30 cellular contexts compared by ENCODE assay signal in genomic region chr18:30081122-30081521, GRCh38.
A peak's percentile ranks its signal among the peaks of the same experiment; 100 is the strongest.
DNase-seq lines count a peak whose midpoint lies in the region; ATAC-seq, FAIRE-seq and TF ChIP-seq lines count a peak whose summit lies in the region.
"Had no signal": no experiment of that assay in that cellular context is flagged by ENCODE, and none has a peak within 500 bp of the region (broad histone marks: within the 10 kb centered on the region; RNA-seq: fewer than 3 reads in every experiment).

No MANE protein-coding gene starts in this region.

- intact Hi-C loops in GM12878 (cut with micrococcal nuclease; ENCODE audit: unreplicated experiment) = no loop called here

- CTCF ChIA-PET in GM12878 (lab: Yijun Ruan, JAX) = interaction anchor here (1.6 kb wide), 1 partner anchor 200 kb away, joined by 4 read pairs; no protein-coding TSS in a partner anchor

- TF ChIP-seq CTCF in GM12878 (IDR thresholded peaks at IDR 0.05 in 2 of 3, conservative IDR thresholded peaks at IDR 0.05 in 1 of 3; ENCODE audit: control insufficient read depth in 2 of 3, extremely low read depth in 1 of 3, insufficient read depth in 1 of 3, low read depth in 3 of 3, low read length in 3 of 3) = no peak

- TF ChIP-seq POLR2A in GM12878 (IDR thresholded peaks at IDR 0.05; ENCODE audit: low read depth, low read length) = no peak

- RAD21 ChIA-PET in GM12878 (lab: Charles Lee; ENCODE audit: unreplicated experiment) = no interaction called here

- TF ChIP-seq EP300 in Ishikawa (IDR thresholded peaks at IDR 0.05; ENCODE audit: borderline replicate concordance) (no peak), GM12878 (IDR thresholded peaks at IDR 0.05; ENCODE audit: borderline replicate concordance in 1 of 2, control insufficient read depth in 1 of 2, low read depth in 2 of 2, low read length in 2 of 2) (no peak)

- H3K14ac ChIP-seq in mesenchymal stem cell (ENCODE audit: low read length in 2 of 2) = no peak overlapping the region

- H3K79me1 ChIP-seq in mesenchymal stem cell (replicated peaks; ENCODE audit: low read length, poor library complexity, severe bottlenecking) = no peaks in the 10 kb centered on the region

- no peak overlapping the region for H3K27ac ChIP-seq in GM12878 (ENCODE audit: control insufficient read depth, insufficient read depth)
- H3K27ac ChIP-seq in mesenchymal stem cell (ENCODE audit: low read length, poor library complexity, severe bottlenecking) = no peak overlapping the region
- H3K27ac ChIP-seq: BLaER1 treated with 17β-estradiol and CSF1 and Interleukin-3, amounts not matched to agents 10 nM and 100 nM; HL-60; PC-9; SJCRH30 had no signal

- H2BK15ac ChIP-seq in mesenchymal stem cell (ENCODE audit: low read depth, poor library complexity, severe bottlenecking) = no peak overlapping the region

- ATAC-seq in GM12878 (peak; percentile 48; the same call in 2 of the 3 replicates), GM21526 (IDR thresholded peaks at IDR 0.05; ENCODE audit: low FRiP score, unreplicated experiment) (no peak)
- ATAC-seq: Right ventricle myocardium inferior had no signal

- TF ChIP-seq RAD21 in Ishikawa (IDR thresholded peaks at IDR 0.05; ENCODE audit: low read depth) (peak; percentile 35), GM12878 (IDR thresholded peaks at IDR 0.05; ENCODE audit: insufficient read depth, low read depth, low read length) (no peak)

- H3K9me3 ChIP-seq in GM12878 (replicated peaks; ENCODE audit: control insufficient read depth, insufficient read depth, low read length) (no peaks in the 10 kb centered on the region), mesenchymal stem cell (ENCODE audit: control insufficient read depth, low read length) (peaks cover 7% of the 10 kb centered on the region)
- H3K9me3 ChIP-seq: SJCRH30 had no signal

- no peak overlapping the region for H3K23ac ChIP-seq in mesenchymal stem cell (ENCODE audit: low read length in 2 of 2)

- H3K9ac ChIP-seq in GM12878 (ENCODE audit: control insufficient read depth, insufficient read depth, low read length) (no peak overlapping the region), mesenchymal stem cell (ENCODE audit: low read length) (no peak overlapping the region)
- H3K9ac ChIP-seq: BLaER1 treated with 17β-estradiol and CSF1 and Interleukin-3, amounts not matched to agents 10 nM and 100 nM had no signal

- H3K18ac ChIP-seq in mesenchymal stem cell (ENCODE audit: low read depth in 1 of 2, low read length in 2 of 2) = no peak overlapping the region

- no peaks in the 10 kb centered on the region for H3K4me1 ChIP-seq in GM12878 (ENCODE audit: control insufficient read depth, insufficient read depth, low read length)
- H3K4me1 ChIP-seq in mesenchymal stem cell (ENCODE audit: control insufficient read depth, insufficient read depth, low read depth, low read length) = no peaks in the 10 kb centered on the region
- H3K4me1 ChIP-seq: BLaER1 treated with 17β-estradiol and CSF1 and Interleukin-3, amounts not matched to agents 10 nM and 100 nM; SJCRH30 had no signal

- H3K4me3 ChIP-seq in GM12878 (no peak overlapping the region), mesenchymal stem cell (ENCODE audit: insufficient read depth in 1 of 2, low read depth in 1 of 2, low read length in 2 of 2) (no peak overlapping the region)
- H3K4me3 ChIP-seq: BLaER1 treated with 17β-estradiol and CSF1 and Interleukin-3, amounts not matched to agents 10 nM and 100 nM; PC-9; SJCRH30 had no signal

- H3K27me3 ChIP-seq in GM12878 (replicated peaks in 1 of 2; ENCODE audit: control insufficient read depth in 2 of 2, insufficient read depth in 2 of 2, low read length in 1 of 2) (no peaks in the 10 kb centered on the region), mesenchymal stem cell (ENCODE audit: control insufficient read depth in 1 of 2, insufficient read depth in 1 of 2, low read length in 2 of 2) (no peaks in the 10 kb centered on the region)
- H3K27me3 ChIP-seq: BLaER1 treated with 17β-estradiol and CSF1 and Interleukin-3, amounts not matched to agents 10 nM and 100 nM; SJCRH30 had no signal

- SMC1A ChIA-PET in GM12878 (lab: Charles Lee; ENCODE audit: uncharacterized antibody, unreplicated experiment) = no interaction called here

- no peak overlapping the region for H3K4ac ChIP-seq in mesenchymal stem cell (ENCODE audit: low read depth in 1 of 2, low read length in 2 of 2)

- BruUV-seq in GM12878 (replicated peaks; lab: Mats Ljungman, UMichigan) = no TSS peak

- H2BK5ac ChIP-seq in mesenchymal stem cell (ENCODE audit: low read depth, low read length, poor library complexity, severe bottlenecking) = no peak overlapping the region

- in situ Hi-C loops in GM12878 (cut with MboI) = no loop called here

- POLR2A ChIA-PET in GM12878 (lab: Charles Lee) = no interaction called here

- H3K36me3 ChIP-seq in GM12878 (ENCODE audit: control insufficient read depth in 2 of 2, insufficient read depth in 2 of 2, low read length in 1 of 2) (no peaks in the 10 kb centered on the region), mesenchymal stem cell (ENCODE audit: control insufficient read depth in 1 of 2, insufficient read depth in 2 of 2, low read depth in 1 of 2, low read length in 2 of 2) (no peaks in the 10 kb centered on the region)
- H3K36me3 ChIP-seq: BLaER1 treated with 17β-estradiol and CSF1 and Interleukin-3, amounts not matched to agents 10 nM and 100 nM; SJCRH30 had no signal

- peak; percentile 4 for DNase-seq in EL
- no peak for DNase-seq in GM12878 (ENCODE audit: low read depth, low spot score)
- DNase-seq in mesenchymal stem cell = no peak
- no peak for DNase-seq in SW 1271 (lab: John Stamatoyannopoulos, UW)
- DNase-seq in glomerular visceral epithelial cell (ENCODE audit: extremely low spot score) = no peak
- DNase-seq: AML-193; CD4-positive, alpha-beta T cell; COR-L47; DMS53; GF-D8; Karpas-422; MV-4-11; NCI-H1105; NCI-H1436 treated with DMSO at 0.1 percent for 48 hours; NCI-H187 treated with DMSO at 0.1 percent for 48 hours; NCI-H2107; NCI-H446; NCI-H524 treated with DMSO at 0.1 percent for 48 hours; NCI-H774; NK-92 treated with Interleukin-12 subunit alpha and Interleukin-12 subunit beta, amount 100 ng/mL, for 24 hours; PC-9; SJCRH30 had no signal

- H4K20me1 ChIP-seq in GM12878 (ENCODE audit: control insufficient read depth, insufficient read depth) = no peaks in the 10 kb centered on the region
- H4K20me1 ChIP-seq: BLaER1 treated with 17β-estradiol and CSF1 and Interleukin-3, amounts not matched to agents 10 nM and 100 nM had no signal

- H3K79me2 ChIP-seq in GM12878 (ENCODE audit: control insufficient read depth, insufficient read depth, low read length) = no peaks in the 10 kb centered on the region

- H4K91ac ChIP-seq in mesenchymal stem cell (ENCODE audit: low read length) = peak overlapping the region; percentile 80

- no peak overlapping the region for H2BK12ac ChIP-seq in mesenchymal stem cell (ENCODE audit: low read length in 2 of 2)

- no peak overlapping the region for H3K4me2 ChIP-seq in GM12878 (ENCODE audit: control insufficient read depth, insufficient read depth)
- no peak overlapping the region for H3K4me2 ChIP-seq in mesenchymal stem cell (ENCODE audit: low read length, poor library complexity, severe bottlenecking)
- H3K4me2 ChIP-seq: BLaER1 treated with 17β-estradiol and CSF1 and Interleukin-3, amounts not matched to agents 10 nM and 100 nM; PC-9 had no signal

- no peak overlapping the region for H2BK120ac ChIP-seq in mesenchymal stem cell (ENCODE audit: low read depth, low read length)

- H4K8ac ChIP-seq in mesenchymal stem cell (ENCODE audit: low read length) = no peak overlapping the region

- no peak for FAIRE-seq in GM12878 (lab: Jason Lieb, UNC)
- FAIRE-seq: A204.1, GM12892, GM19239 had no signal

- no peak overlapping the region for H2AK5ac ChIP-seq in mesenchymal stem cell (ENCODE audit: low read length, severe bottlenecking)

- H2AFZ ChIP-seq in GM12878 (ENCODE audit: control insufficient read depth, low read depth, low read length) = no peak overlapping the region
- H2AFZ ChIP-seq in mesenchymal stem cell (ENCODE audit: low read depth, low read length) = no peak overlapping the region
- H2AFZ ChIP-seq: PC-9 had no signal

TF ChIP-seq in Ishikawa, 13 proteins besides CTCF, POLR2A, EP300 and RAD21:
- TF ChIP-seq TCF12 (IDR thresholded peaks at IDR 0.05; ENCODE audit: low read depth) (no peak), EGR1 (IDR thresholded peaks at IDR 0.05) (no peak), NFIC (IDR thresholded peaks at IDR 0.05) (no peak), MAX (IDR thresholded peaks at IDR 0.05) (no peak)

TF ChIP-seq in GM12878, 131 proteins besides CTCF, POLR2A, EP300 and RAD21:
- TF ChIP-seq PRDM15 (CRISPR knock-in tag; IDR thresholded peaks at IDR 0.05) (no peak), CREB1 (IDR thresholded peaks at IDR 0.05; ENCODE audit: low read depth) (no peak), GATAD2B (conservative IDR thresholded peaks at IDR 0.05; ENCODE audit: low read depth) (no peak), EED (IDR thresholded peaks at IDR 0.05; ENCODE audit: low read depth) (no peak), SMAD1 (IDR thresholded peaks at IDR 0.05; ENCODE audit: low read depth, partially characterized antibody) (no peak)
